In genomic region chr19:27672309-27673047, GRCh38 we compare ENCODE assay signal across 12 cellular contexts.
"Had no signal": no experiment of that assay in that cellular context is flagged by ENCODE, and none has a peak within 500 bp of the region (broad histone marks: within the 10 kb centered on the region; RNA-seq: fewer than 3 reads in every experiment).

No MANE protein-coding gene starts in this region.

- H3K27ac ChIP-seq: neutrophil had no signal

- DNase-seq: activated CD4-positive, alpha-beta T cell treated with anti-CD3 and anti-CD28 coated beads, Interleukin-2, amount 50 U/mL, for 48 hours; activated gamma-delta T cell; activated naive CD8-positive, alpha-beta T cell treated with anti-CD3 and anti-CD28 coated beads, Interleukin-2, amount 10 ng/mL, durations not matched to agents 7 days and 5 days; activated T-cell treated with anti-CD3 and anti-CD28 coated beads, Interleukin-2, amount 50 U/mL, for 48 hours; anterior cingulate cortex; foreskin melanocyte; naive thymus-derived CD4-positive, alpha-beta T cell; stimulated activated CD4-positive, alpha-beta T cell treated with anti-CD3 and anti-CD28 coated beads, Interleukin-12 subunit alpha, Interleukin-12 subunit beta, amount 100 ng/mL, for 4 hours; stimulated activated naive CD4-positive, alpha-beta T cell had no signal

- H3K36me3 ChIP-seq: neutrophil had no signal

- ATAC-seq: activated CD4-positive, CD25-positive, alpha-beta regulatory T cell treated with anti-CD3 and anti-CD28 coated beads, Interleukin-2, amount 50 U/mL, for 24 hours; naive thymus-derived CD4-positive, alpha-beta T cell; sciatic nerve had no signal

- H3K9me3 ChIP-seq: neutrophil had no signal

- H3K27me3 ChIP-seq: neutrophil had no signal
